ENCODE assay signal across 9 cellular contexts in genomic region chr6:41896280-41896679, GRCh38. TPM values are rescaled to one million over a fixed set of nuclear protein-coding genes. Genes with fewer than 3 reads are reported as not detected.
DNase-seq lines count a peak whose midpoint lies in the region; ATAC-seq and TF ChIP-seq lines count a peak whose summit lies in the region.
"Had no signal": no experiment of that assay in that cellular context is flagged by ENCODE, and none has a peak within 500 bp of the region (broad histone marks: within the 10 kb centered on the region; RNA-seq: fewer than 3 reads in every experiment).

No MANE protein-coding gene starts in this region.

- H3K27me3 ChIP-seq in SJCRH30, result no peaks in the 10 kb centered on the region

- no peaks in the 10 kb centered on the region for H3K36me3 ChIP-seq in SJCRH30

- peaks cover 4% of the 10 kb centered on the region; the same call in 1 of the 2 replicates for H3K4me1 ChIP-seq in SJCRH30

- H3K9me3 ChIP-seq in SJCRH30 (replicated peaks), result no peaks in the 10 kb centered on the region

- peak overlapping the region; percentile 78 for H3K4me3 ChIP-seq in SJCRH30
- H3K4me3 ChIP-seq in fibroblast of mammary gland (ENCODE audit: control insufficient read depth, low read depth, low read length), result peak overlapping the region; percentile 84
- H3K4me3 ChIP-seq in skin epidermis, result peak overlapping the region in 3 of 7 experiments; percentile 75 to 80 (median 79)

- peak; percentile 21 for DNase-seq in NCI-H2171 treated with DMSO at 0.1 percent for 48 hours (lab: John Stamatoyannopoulos, UW)
- DNase-seq in NCI-H2171 (lab: John Stamatoyannopoulos, UW), result no peak
- DNase-seq in SJCRH30, result no peak
- DNase-seq in fibroblast of mammary gland (ENCODE audit: low read depth), result no peak
- no peak for DNase-seq in NCI-H2227 (lab: John Stamatoyannopoulos, UW; ENCODE audit: unreplicated experiment)
- DNase-seq in RKO (ENCODE audit: low spot score), result no peak
- DNase-seq: NCI-H1694 treated with DMSO at 0.1 percent for 48 hours had no signal

- H3K27ac ChIP-seq in SJCRH30 (peak overlapping the region; percentile 68; the same call in 1 of the 2 replicates), skin epidermis (peak overlapping the region in 16 of 21 experiments; percentile 45 to 92 (median 82))

- no peak for ATAC-seq in HG02588 (IDR thresholded peaks at IDR 0.05; ENCODE audit: unreplicated experiment)

- TF ChIP-seq CTCF in fibroblast of mammary gland (conservative IDR thresholded peaks at IDR 0.05; ENCODE audit: control insufficient read depth, insufficient read depth, low read depth, low read length), result no peak

RNA-seq across cellular contexts. Expression of gene USP49, which starts 1.1 kb away (rescaled TPM):
- 6.4 and 7.3 TPM in 2 replicates for total RNA-seq in SJCRH30 (2014; rRNA removed; shearing (Covaris generic))

RNA-seq across cellular contexts. Expression of gene MED20, which starts 24.7 kb away (rescaled TPM):
- total RNA-seq in SJCRH30 (2014; rRNA removed; shearing (Covaris generic)), result 33.4 and 34.8 TPM in 2 replicates

RNA-seq across cellular contexts. Expression of gene BYSL, which starts 25.0 kb away (rescaled TPM):
- total RNA-seq in SJCRH30 (2014; rRNA removed; shearing (Covaris generic)), result 32.3 and 36.9 TPM in 2 replicates

RNA-seq across cellular contexts. Expression of gene CCND3, which starts 45.3 kb away (rescaled TPM):
- total RNA-seq in SJCRH30 (2014; rRNA removed; shearing (Covaris generic)), result 150 and 159 TPM in 2 replicates
